ENCODE assay signal across 1 cellular context in genomic region chr14:104932676-104933631, GRCh38.
TF ChIP-seq lines count a peak whose summit lies in the region.

No MANE protein-coding gene starts in this region.

TF ChIP-seq in HepG2, 621 proteins besides CTCF, POLR2A, EP300 and RAD21 (continued from another document and continues in another):
- TF ChIP-seq, protein P1, sequence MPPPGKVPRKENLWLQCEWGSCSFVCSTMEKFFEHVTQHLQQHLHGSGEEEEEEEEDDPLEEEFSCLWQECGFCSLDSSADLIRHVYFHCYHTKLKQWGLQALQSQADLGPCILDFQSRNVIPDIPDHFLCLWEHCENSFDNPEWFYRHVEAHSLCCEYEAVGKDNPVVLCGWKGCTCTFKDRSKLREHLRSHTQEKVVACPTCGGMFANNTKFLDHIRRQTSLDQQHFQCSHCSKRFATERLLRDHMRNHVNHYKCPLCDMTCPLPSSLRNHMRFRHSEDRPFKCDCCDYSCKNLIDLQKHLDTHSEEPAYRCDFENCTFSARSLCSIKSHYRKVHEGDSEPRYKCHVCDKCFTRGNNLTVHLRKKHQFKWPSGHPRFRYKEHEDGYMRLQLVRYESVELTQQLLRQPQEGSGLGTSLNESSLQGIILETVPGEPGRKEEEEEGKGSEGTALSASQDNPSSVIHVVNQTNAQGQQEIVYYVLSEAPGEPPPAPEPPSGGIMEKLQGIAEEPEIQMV (CRISPR knock-in tag; IDR thresholded peaks at IDR 0.05; ENCODE audit: low read depth), result no peak
- no peak for TF ChIP-seq ZNF574 (CRISPR knock-in tag; IDR thresholded peaks at IDR 0.05)
- no peak for TF ChIP-seq BRD4 (CRISPR knock-in tag; IDR thresholded peaks at IDR 0.05)
- 0 out of 2 replicates have a peak, but pooled peaks have one; percentile 41 for TF ChIP-seq CSRNP1 (CRISPR knock-in tag; IDR thresholded peaks at IDR 0.05)
- TF ChIP-seq FOXO1 (CRISPR knock-in tag; IDR thresholded peaks at IDR 0.05), result no peak
- TF ChIP-seq MNT (IDR thresholded peaks at IDR 0.05), result no peak
- TF ChIP-seq GABPA (IDR thresholded peaks at IDR 0.05; ENCODE audit: low read depth, low read length), result peak; percentile 45
- no peak for TF ChIP-seq GABPA (CRISPR knock-in tag; IDR thresholded peaks at IDR 0.05; ENCODE audit: low read depth)
- no peak for TF ChIP-seq ZNF430 (CRISPR knock-in tag; IDR thresholded peaks at IDR 0.05)
- TF ChIP-seq, protein P2, sequence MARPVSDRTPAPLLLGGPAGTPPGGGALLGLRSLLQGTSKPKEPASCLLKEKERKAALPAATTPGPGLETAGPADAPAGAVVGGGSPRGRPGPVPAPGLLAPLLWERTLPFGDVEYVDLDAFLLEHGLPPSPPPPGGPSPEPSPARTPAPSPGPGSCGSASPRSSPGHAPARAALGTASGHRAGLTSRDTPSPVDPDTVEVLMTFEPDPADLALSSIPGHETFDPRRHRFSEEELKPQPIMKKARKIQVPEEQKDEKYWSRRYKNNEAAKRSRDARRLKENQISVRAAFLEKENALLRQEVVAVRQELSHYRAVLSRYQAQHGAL (CRISPR knock-in tag; IDR thresholded peaks at IDR 0.05; ENCODE audit: not compliant biosample characterization), result no peak
- TF ChIP-seq ZNF768 (CRISPR knock-in tag; IDR thresholded peaks at IDR 0.05), result 0 out of 2 replicates have a peak, but pooled peaks have one; percentile 27
- TF ChIP-seq, protein P3, sequence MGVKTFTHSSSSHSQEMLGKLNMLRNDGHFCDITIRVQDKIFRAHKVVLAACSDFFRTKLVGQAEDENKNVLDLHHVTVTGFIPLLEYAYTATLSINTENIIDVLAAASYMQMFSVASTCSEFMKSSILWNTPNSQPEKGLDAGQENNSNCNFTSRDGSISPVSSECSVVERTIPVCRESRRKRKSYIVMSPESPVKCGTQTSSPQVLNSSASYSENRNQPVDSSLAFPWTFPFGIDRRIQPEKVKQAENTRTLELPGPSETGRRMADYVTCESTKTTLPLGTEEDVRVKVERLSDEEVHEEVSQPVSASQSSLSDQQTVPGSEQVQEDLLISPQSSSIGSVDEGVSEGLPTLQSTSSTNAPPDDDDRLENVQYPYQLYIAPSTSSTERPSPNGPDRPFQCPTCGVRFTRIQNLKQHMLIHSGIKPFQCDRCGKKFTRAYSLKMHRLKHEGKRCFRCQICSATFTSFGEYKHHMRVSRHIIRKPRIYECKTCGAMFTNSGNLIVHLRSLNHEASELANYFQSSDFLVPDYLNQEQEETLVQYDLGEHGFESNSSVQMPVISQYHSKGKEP (CRISPR knock-in tag; IDR thresholded peaks at IDR 0.05), result no peak
- peak; percentile 80 for TF ChIP-seq GABPB1 (CRISPR knock-in tag; IDR thresholded peaks at IDR 0.05)
- no peak for TF ChIP-seq PPARG (CRISPR knock-in tag; conservative IDR thresholded peaks at IDR 0.05)
- peak; percentile 35; the same call in 1 of the 2 replicates for TF ChIP-seq ZNF501 (CRISPR knock-in tag; IDR thresholded peaks at IDR 0.05)
- TF ChIP-seq, protein P4, sequence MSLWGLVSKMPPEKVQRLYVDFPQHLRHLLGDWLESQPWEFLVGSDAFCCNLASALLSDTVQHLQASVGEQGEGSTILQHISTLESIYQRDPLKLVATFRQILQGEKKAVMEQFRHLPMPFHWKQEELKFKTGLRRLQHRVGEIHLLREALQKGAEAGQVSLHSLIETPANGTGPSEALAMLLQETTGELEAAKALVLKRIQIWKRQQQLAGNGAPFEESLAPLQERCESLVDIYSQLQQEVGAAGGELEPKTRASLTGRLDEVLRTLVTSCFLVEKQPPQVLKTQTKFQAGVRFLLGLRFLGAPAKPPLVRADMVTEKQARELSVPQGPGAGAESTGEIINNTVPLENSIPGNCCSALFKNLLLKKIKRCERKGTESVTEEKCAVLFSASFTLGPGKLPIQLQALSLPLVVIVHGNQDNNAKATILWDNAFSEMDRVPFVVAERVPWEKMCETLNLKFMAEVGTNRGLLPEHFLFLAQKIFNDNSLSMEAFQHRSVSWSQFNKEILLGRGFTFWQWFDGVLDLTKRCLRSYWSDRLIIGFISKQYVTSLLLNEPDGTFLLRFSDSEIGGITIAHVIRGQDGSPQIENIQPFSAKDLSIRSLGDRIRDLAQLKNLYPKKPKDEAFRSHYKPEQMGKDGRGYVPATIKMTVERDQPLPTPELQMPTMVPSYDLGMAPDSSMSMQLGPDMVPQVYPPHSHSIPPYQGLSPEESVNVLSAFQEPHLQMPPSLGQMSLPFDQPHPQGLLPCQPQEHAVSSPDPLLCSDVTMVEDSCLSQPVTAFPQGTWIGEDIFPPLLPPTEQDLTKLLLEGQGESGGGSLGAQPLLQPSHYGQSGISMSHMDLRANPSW (CRISPR knock-in tag; IDR thresholded peaks at IDR 0.05; ENCODE audit: borderline replicate concordance), result no peak
- TF ChIP-seq THAP7 (CRISPR knock-in tag; IDR thresholded peaks at IDR 0.05), result no peak
- no peak for TF ChIP-seq FIP1L1 (IDR thresholded peaks at IDR 0.05; ENCODE audit: borderline replicate concordance, insufficient read depth, low read depth, low read length)
- no peak for TF ChIP-seq U2AF1 (optimal IDR thresholded peaks at IDR 0.05; ENCODE audit: low read depth, low read length)
- no peak for TF ChIP-seq SP1 (IDR thresholded peaks at IDR 0.05)
- TF ChIP-seq SP1 (CRISPR knock-in tag; IDR thresholded peaks at IDR 0.05), result peak; percentile 52
- TF ChIP-seq FOXM1 (CRISPR knock-in tag; IDR thresholded peaks at IDR 0.05), result no peak
- peak; percentile 49 for TF ChIP-seq ZFP36 (IDR thresholded peaks at IDR 0.05; ENCODE audit: borderline replicate concordance, low read depth, low read length, partially characterized antibody)
- TF ChIP-seq MTF2 (CRISPR knock-in tag; IDR thresholded peaks at IDR 0.05; ENCODE audit: borderline replicate concordance), result peak; percentile 49; the same call in 1 of the 2 replicates
- no peak for TF ChIP-seq ZNF496 (CRISPR knock-in tag; IDR thresholded peaks at IDR 0.05; ENCODE audit: insufficient replicate concordance)
- TF ChIP-seq TRAFD1 (CRISPR knock-in tag; IDR thresholded peaks at IDR 0.05; ENCODE audit: borderline replicate concordance), result no peak
- TF ChIP-seq CENPX (CRISPR knock-in tag; IDR thresholded peaks at IDR 0.05), result no peak
- TF ChIP-seq, protein P5, sequence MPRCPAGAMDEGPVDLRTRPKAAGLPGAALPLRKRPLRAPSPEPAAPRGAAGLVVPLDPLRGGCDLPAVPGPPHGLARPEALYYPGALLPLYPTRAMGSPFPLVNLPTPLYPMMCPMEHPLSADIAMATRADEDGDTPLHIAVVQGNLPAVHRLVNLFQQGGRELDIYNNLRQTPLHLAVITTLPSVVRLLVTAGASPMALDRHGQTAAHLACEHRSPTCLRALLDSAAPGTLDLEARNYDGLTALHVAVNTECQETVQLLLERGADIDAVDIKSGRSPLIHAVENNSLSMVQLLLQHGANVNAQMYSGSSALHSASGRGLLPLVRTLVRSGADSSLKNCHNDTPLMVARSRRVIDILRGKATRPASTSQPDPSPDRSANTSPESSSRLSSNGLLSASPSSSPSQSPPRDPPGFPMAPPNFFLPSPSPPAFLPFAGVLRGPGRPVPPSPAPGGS (CRISPR knock-in tag; IDR thresholded peaks at IDR 0.05), result no peak
- TF ChIP-seq STAG1 (CRISPR knock-in tag; IDR thresholded peaks at IDR 0.05), result peak; percentile 38
- TF ChIP-seq RFX1 (IDR thresholded peaks at IDR 0.05), result no peak
- TF ChIP-seq ZC3H4 (CRISPR knock-in tag; IDR thresholded peaks at IDR 0.05; ENCODE audit: borderline replicate concordance), result no peak
- TF ChIP-seq HOXA9 (CRISPR knock-in tag; IDR thresholded peaks at IDR 0.05; ENCODE audit: borderline replicate concordance), result no peak
- TF ChIP-seq, protein P6, sequence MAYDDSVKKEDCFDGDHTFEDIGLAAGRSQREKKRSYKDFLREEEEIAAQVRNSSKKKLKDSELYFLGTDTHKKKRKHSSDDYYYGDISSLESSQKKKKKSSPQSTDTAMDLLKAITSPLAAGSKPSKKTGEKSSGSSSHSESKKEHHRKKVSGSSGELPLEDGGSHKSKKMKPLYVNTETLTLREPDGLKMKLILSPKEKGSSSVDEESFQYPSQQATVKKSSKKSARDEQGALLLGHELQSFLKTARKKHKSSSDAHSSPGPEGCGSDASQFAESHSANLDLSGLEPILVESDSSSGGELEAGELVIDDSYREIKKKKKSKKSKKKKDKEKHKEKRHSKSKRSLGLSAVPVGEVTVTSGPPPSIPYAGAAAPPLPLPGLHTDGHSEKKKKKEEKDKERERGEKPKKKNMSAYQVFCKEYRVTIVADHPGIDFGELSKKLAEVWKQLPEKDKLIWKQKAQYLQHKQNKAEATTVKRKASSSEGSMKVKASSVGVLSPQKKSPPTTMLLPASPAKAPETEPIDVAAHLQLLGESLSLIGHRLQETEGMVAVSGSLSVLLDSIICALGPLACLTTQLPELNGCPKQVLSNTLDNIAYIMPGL (CRISPR knock-in tag; IDR thresholded peaks at IDR 0.05; ENCODE audit: borderline replicate concordance in 1 of 2, low read depth in 1 of 2), result 0 out of 4 replicates have a peak, but pooled peaks of 1 of the 2 experiments have one; percentile 20
- TF ChIP-seq ZBTB25 (CRISPR knock-in tag; IDR thresholded peaks at IDR 0.05), result no peak
- no peak for TF ChIP-seq RCOR2 (CRISPR knock-in tag; IDR thresholded peaks at IDR 0.05)
- no peak for TF ChIP-seq NBN (conservative IDR thresholded peaks at IDR 0.05)
- TF ChIP-seq ZNF577 (CRISPR knock-in tag; IDR thresholded peaks at IDR 0.05; ENCODE audit: borderline replicate concordance, low read depth), result no peak
- TF ChIP-seq HOXA3 (CRISPR knock-in tag; IDR thresholded peaks at IDR 0.05), result peak; percentile 28; the same call in 1 of the 2 replicates
- TF ChIP-seq SCMH1 (CRISPR knock-in tag; IDR thresholded peaks at IDR 0.05; ENCODE audit: borderline replicate concordance), result no peak
- TF ChIP-seq ZIK1 (CRISPR knock-in tag; IDR thresholded peaks at IDR 0.05; ENCODE audit: borderline replicate concordance, low read depth), result no peak
